Comparison of ENCODE assay signal across 1 cellular context in the genomic region with DNA sequence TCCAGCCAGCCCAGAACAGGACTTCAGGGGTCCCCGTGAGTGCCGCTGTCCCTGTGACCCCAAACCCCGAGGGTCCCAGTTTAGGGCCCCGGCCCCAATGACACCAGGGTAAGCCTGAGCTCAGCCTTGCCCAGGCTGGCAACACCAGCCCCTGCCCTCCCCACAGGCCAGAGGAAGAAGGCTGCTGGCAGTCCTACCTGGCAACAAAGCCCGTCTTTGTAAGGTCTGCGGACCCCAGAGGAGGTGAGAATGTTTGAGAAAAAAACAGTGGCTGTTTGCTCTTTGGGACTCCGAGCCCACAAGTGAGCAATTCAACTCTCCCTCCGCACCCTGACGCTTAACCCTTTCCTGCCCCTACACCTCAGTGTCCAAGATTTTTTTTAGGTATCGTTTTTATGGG.
TF ChIP-seq lines count a peak whose summit lies in the region.

No MANE protein-coding gene starts in this region.

TF ChIP-seq in HepG2, 621 proteins besides CTCF, POLR2A, EP300 and RAD21 (continued from another document):
- TF ChIP-seq, protein P1, sequence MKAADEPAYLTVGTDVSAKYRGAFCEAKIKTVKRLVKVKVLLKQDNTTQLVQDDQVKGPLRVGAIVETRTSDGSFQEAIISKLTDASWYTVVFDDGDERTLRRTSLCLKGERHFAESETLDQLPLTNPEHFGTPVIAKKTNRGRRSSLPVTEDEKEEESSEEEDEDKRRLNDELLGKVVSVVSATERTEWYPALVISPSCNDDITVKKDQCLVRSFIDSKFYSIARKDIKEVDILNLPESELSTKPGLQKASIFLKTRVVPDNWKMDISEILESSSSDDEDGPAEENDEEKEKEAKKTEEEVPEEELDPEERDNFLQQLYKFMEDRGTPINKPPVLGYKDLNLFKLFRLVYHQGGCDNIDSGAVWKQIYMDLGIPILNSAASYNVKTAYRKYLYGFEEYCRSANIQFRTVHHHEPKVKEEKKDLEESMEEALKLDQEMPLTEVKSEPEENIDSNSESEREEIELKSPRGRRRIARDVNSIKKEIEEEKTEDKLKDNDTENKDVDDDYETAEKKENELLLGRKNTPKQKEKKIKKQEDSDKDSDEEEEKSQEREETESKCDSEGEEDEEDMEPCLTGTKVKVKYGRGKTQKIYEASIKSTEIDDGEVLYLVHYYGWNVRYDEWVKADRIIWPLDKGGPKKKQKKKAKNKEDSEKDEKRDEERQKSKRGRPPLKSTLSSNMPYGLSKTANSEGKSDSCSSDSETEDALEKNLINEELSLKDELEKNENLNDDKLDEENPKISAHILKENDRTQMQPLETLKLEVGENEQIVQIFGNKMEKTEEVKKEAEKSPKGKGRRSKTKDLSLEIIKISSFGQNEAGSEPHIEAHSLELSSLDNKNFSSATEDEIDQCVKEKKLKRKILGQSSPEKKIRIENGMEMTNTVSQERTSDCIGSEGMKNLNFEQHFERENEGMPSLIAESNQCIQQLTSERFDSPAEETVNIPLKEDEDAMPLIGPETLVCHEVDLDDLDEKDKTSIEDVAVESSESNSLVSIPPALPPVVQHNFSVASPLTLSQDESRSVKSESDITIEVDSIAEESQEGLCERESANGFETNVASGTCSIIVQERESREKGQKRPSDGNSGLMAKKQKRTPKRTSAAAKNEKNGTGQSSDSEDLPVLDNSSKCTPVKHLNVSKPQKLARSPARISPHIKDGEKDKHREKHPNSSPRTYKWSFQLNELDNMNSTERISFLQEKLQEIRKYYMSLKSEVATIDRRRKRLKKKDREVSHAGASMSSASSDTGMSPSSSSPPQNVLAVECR (CRISPR knock-in tag; IDR thresholded peaks at IDR 0.05; ENCODE audit: borderline replicate concordance): peak; percentile 76
- TF ChIP-seq NRL (CRISPR knock-in tag; IDR thresholded peaks at IDR 0.05; ENCODE audit: borderline replicate concordance) (no peak), ETV6 (CRISPR knock-in tag; conservative IDR thresholded peaks at IDR 0.05) (no peak), ONECUT2 (CRISPR knock-in tag; IDR thresholded peaks at IDR 0.05) (no peak), GFI1 (CRISPR knock-in tag; IDR thresholded peaks at IDR 0.05; ENCODE audit: borderline replicate concordance) (peak; percentile 50; the same call in 1 of the 2 replicates), TEAD3 (CRISPR knock-in tag; optimal IDR thresholded peaks at IDR 0.05; ENCODE audit: borderline replicate concordance) (peak; percentile 40), HMG20A (CRISPR knock-in tag; IDR thresholded peaks at IDR 0.05; ENCODE audit: borderline replicate concordance) (no peak), REPIN1 (CRISPR knock-in tag; IDR thresholded peaks at IDR 0.05; ENCODE audit: borderline replicate concordance, low read depth) (0 out of 2 replicates have a peak, but pooled peaks have one; percentile 62), PHF20 (CRISPR knock-in tag; IDR thresholded peaks at IDR 0.05) (no peak), TARDBP (CRISPR knock-in tag; IDR thresholded peaks at IDR 0.05) (peak; percentile 57; the same call in 1 of the 2 replicates), ZNF343 (CRISPR knock-in tag; IDR thresholded peaks at IDR 0.05) (0 out of 2 replicates have a peak, but pooled peaks have one; percentile 31), AKAP8 (CRISPR knock-in tag; IDR thresholded peaks at IDR 0.05) (0 out of 2 replicates have a peak, but pooled peaks have one; percentile 32), ZNF746 (CRISPR knock-in tag; IDR thresholded peaks at IDR 0.05) (peak; percentile 32; the same call in 1 of the 2 replicates), CREM (IDR thresholded peaks at IDR 0.05) (peak; percentile 49; the same call in 1 of the 2 replicates), CREM (CRISPR knock-in tag; IDR thresholded peaks at IDR 0.05) (no peak), ZNF878 (CRISPR knock-in tag; IDR thresholded peaks at IDR 0.05) (peak; percentile 19; the same call in 1 of the 2 replicates), HOXA3 (CRISPR knock-in tag; IDR thresholded peaks at IDR 0.05) (peak; percentile 79), CBFB (CRISPR knock-in tag; IDR thresholded peaks at IDR 0.05) (peak; percentile 50; the same call in 1 of the 2 replicates), XRCC5 (optimal IDR thresholded peaks at IDR 0.05; ENCODE audit: low read length) (peak; percentile 60), SAP130 (CRISPR knock-in tag; IDR thresholded peaks at IDR 0.05; ENCODE audit: low read depth) (peak; percentile 82), KLF11 (CRISPR knock-in tag; IDR thresholded peaks at IDR 0.05) (peak; percentile 69; the same call in 1 of the 2 replicates)
- TF ChIP-seq, protein P2, sequence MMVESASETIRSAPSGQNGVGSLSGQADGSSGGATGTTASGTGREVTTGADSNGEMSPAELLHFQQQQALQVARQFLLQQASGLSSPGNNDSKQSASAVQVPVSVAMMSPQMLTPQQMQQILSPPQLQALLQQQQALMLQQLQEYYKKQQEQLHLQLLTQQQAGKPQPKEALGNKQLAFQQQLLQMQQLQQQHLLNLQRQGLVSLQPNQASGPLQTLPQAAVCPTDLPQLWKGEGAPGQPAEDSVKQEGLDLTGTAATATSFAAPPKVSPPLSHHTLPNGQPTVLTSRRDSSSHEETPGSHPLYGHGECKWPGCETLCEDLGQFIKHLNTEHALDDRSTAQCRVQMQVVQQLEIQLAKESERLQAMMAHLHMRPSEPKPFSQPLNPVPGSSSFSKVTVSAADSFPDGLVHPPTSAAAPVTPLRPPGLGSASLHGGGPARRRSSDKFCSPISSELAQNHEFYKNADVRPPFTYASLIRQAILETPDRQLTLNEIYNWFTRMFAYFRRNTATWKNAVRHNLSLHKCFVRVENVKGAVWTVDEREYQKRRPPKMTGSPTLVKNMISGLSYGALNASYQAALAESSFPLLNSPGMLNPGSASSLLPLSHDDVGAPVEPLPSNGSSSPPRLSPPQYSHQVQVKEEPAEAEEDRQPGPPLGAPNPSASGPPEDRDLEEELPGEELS (CRISPR knock-in tag; IDR thresholded peaks at IDR 0.05): peak; percentile 74
- TF ChIP-seq, protein P3, sequence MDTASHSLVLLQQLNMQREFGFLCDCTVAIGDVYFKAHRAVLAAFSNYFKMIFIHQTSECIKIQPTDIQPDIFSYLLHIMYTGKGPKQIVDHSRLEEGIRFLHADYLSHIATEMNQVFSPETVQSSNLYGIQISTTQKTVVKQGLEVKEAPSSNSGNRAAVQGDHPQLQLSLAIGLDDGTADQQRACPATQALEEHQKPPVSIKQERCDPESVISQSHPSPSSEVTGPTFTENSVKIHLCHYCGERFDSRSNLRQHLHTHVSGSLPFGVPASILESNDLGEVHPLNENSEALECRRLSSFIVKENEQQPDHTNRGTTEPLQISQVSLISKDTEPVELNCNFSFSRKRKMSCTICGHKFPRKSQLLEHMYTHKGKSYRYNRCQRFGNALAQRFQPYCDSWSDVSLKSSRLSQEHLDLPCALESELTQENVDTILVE (CRISPR knock-in tag; IDR thresholded peaks at IDR 0.05): 0 out of 2 replicates have a peak, but pooled peaks have one; percentile 18
- TF ChIP-seq, protein P4, sequence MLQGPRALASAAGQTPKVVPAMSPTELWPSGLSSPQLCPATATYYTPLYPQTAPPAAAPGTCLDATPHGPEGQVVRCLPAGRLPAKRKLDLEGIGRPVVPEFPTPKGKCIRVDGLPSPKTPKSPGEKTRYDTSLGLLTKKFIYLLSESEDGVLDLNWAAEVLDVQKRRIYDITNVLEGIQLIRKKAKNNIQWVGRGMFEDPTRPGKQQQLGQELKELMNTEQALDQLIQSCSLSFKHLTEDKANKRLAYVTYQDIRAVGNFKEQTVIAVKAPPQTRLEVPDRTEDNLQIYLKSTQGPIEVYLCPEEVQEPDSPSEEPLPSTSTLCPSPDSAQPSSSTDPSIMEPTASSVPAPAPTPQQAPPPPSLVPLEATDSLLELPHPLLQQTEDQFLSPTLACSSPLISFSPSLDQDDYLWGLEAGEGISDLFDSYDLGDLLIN (CRISPR knock-in tag; IDR thresholded peaks at IDR 0.05; ENCODE audit: borderline replicate concordance): no peak
- TF ChIP-seq, protein P5, sequence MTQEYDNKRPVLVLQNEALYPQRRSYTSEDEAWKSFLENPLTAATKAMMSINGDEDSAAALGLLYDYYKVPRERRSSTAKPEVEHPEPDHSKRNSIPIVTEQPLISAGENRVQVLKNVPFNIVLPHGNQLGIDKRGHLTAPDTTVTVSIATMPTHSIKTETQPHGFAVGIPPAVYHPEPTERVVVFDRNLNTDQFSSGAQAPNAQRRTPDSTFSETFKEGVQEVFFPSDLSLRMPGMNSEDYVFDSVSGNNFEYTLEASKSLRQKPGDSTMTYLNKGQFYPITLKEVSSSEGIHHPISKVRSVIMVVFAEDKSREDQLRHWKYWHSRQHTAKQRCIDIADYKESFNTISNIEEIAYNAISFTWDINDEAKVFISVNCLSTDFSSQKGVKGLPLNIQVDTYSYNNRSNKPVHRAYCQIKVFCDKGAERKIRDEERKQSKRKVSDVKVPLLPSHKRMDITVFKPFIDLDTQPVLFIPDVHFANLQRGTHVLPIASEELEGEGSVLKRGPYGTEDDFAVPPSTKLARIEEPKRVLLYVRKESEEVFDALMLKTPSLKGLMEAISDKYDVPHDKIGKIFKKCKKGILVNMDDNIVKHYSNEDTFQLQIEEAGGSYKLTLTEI (CRISPR knock-in tag; conservative IDR thresholded peaks at IDR 0.05): no peak
- TF ChIP-seq, protein P6, sequence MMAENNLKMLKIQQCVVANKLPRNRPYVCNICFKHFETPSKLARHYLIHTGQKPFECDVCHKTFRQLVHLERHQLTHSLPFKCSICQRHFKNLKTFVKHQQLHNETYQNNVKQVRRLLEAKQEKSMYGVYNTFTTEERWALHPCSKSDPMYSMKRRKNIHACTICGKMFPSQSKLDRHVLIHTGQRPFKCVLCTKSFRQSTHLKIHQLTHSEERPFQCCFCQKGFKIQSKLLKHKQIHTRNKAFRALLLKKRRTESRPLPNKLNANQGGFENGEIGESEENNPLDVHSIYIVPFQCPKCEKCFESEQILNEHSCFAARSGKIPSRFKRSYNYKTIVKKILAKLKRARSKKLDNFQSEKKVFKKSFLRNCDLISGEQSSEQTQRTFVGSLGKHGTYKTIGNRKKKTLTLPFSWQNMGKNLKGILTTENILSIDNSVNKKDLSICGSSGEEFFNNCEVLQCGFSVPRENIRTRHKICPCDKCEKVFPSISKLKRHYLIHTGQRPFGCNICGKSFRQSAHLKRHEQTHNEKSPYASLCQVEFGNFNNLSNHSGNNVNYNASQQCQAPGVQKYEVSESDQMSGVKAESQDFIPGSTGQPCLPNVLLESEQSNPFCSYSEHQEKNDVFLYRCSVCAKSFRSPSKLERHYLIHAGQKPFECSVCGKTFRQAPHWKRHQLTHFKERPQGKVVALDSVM (CRISPR knock-in tag; IDR thresholded peaks at IDR 0.05): 0 out of 2 replicates have a peak, but pooled peaks have one; percentile 15
